Comparison of ENCODE assay signal across 1 cellular context in genomic region chr7:77710067-77710466, GRCh38.
TF ChIP-seq lines count a peak whose summit lies in the region.

No MANE protein-coding gene starts in this region.

TF ChIP-seq in K562, 482 proteins besides CTCF, POLR2A, EP300 and RAD21 (continued from another document):
- TF ChIP-seq, protein P1, sequence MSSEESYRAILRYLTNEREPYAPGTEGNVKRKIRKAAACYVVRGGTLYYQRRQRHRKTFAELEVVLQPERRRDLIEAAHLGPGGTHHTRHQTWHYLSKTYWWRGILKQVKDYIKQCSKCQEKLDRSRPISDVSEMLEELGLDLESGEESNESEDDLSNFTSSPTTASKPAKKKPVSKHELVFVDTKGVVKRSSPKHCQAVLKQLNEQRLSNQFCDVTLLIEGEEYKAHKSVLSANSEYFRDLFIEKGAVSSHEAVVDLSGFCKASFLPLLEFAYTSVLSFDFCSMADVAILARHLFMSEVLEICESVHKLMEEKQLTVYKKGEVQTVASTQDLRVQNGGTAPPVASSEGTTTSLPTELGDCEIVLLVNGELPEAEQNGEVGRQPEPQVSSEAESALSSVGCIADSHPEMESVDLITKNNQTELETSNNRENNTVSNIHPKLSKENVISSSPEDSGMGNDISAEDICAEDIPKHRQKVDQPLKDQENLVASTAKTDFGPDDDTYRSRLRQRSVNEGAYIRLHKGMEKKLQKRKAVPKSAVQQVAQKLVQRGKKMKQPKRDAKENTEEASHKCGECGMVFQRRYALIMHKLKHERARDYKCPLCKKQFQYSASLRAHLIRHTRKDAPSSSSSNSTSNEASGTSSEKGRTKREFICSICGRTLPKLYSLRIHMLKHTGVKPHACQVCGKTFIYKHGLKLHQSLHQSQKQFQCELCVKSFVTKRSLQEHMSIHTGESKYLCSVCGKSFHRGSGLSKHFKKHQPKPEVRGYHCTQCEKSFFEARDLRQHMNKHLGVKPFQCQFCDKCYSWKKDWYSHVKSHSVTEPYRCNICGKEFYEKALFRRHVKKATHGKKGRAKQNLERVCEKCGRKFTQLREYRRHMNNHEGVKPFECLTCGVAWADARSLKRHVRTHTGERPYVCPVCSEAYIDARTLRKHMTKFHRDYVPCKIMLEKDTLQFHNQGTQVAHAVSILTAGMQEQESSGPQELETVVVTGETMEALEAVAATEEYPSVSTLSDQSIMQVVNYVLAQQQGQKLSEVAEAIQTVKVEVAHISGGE (CRISPR knock-in tag; IDR thresholded peaks at IDR 0.05), result no peak
- TF ChIP-seq ZBTB5 (IDR thresholded peaks at IDR 0.05), result no peak
- no peak for TF ChIP-seq ZFP36 (IDR thresholded peaks at IDR 0.05; ENCODE audit: low read depth, low read length, partially characterized antibody)
- no peak for TF ChIP-seq KLF1 (tag; IDR thresholded peaks at IDR 0.05)
- no peak for TF ChIP-seq PRMT5 (CRISPR knock-in tag; IDR thresholded peaks at IDR 0.05)
- TF ChIP-seq, protein P2, sequence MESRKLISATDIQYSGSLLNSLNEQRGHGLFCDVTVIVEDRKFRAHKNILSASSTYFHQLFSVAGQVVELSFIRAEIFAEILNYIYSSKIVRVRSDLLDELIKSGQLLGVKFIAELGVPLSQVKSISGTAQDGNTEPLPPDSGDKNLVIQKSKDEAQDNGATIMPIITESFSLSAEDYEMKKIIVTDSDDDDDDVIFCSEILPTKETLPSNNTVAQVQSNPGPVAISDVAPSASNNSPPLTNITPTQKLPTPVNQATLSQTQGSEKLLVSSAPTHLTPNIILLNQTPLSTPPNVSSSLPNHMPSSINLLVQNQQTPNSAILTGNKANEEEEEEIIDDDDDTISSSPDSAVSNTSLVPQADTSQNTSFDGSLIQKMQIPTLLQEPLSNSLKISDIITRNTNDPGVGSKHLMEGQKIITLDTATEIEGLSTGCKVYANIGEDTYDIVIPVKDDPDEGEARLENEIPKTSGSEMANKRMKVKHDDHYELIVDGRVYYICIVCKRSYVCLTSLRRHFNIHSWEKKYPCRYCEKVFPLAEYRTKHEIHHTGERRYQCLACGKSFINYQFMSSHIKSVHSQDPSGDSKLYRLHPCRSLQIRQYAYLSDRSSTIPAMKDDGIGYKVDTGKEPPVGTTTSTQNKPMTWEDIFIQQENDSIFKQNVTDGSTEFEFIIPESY (CRISPR knock-in tag; IDR thresholded peaks at IDR 0.05), result no peak
- no peak for TF ChIP-seq ZNF444 (CRISPR knock-in tag; IDR thresholded peaks at IDR 0.05)
- TF ChIP-seq POLR2G (IDR thresholded peaks at IDR 0.05; ENCODE audit: low read depth, low read length), result no peak
- no peak for TF ChIP-seq SMARCC2 (IDR thresholded peaks at IDR 0.05; ENCODE audit: low read depth)
- TF ChIP-seq ZNF592 (IDR thresholded peaks at IDR 0.05), result no peak
- TF ChIP-seq HMGXB4 (CRISPR knock-in tag; IDR thresholded peaks at IDR 0.05), result no peak
- no peak for TF ChIP-seq ZNF146 (CRISPR knock-in tag; IDR thresholded peaks at IDR 0.05; ENCODE audit: unreplicated experiment)
- TF ChIP-seq SFPQ (IDR thresholded peaks at IDR 0.05; ENCODE audit: low read depth, low read length), result no peak
- TF ChIP-seq RAD51 (IDR thresholded peaks at IDR 0.05; ENCODE audit: borderline replicate concordance, low read depth), result no peak
- TF ChIP-seq KDM1A (IDR thresholded peaks at IDR 0.05), result no peak
- no peak for TF ChIP-seq KLF16 (IDR thresholded peaks at IDR 0.05)
- no peak for TF ChIP-seq NCOA1 (IDR thresholded peaks at IDR 0.05; ENCODE audit: low read depth)
TF ChIP-seq in K562: peak in this region for 0.
